In the genomic region with DNA sequence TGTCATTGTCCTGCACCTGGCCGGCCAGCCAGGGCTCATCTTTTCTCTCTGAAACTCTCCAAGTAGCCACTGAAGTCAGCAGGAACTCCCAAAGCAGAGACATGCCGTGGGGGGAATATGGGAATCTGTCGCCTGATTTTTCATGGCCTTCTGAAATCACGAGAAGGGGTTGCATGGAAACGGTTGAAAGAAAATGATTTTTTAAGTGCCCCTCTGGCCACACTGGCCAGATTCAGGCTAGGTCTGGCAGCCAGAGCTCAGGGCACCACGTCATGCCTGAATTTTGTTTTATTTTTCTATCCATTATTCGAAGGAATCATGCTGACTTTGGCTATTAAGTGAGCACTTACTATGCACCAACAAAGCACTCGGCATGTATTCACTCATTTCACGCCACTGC, we compare ENCODE assay signal across 22 cellular contexts.
DNase-seq lines count a peak whose midpoint lies in the region; ATAC-seq, FAIRE-seq and TF ChIP-seq lines count a peak whose summit lies in the region.
"Had no signal": no experiment of that assay in that cellular context is flagged by ENCODE, and none has a peak within 500 bp of the region (broad histone marks: within the 10 kb centered on the region; RNA-seq: fewer than 3 reads in every experiment).

No MANE protein-coding gene starts in this region.

- no peak for TF ChIP-seq CTCF in astrocyte (IDR thresholded peaks at IDR 0.05; ENCODE audit: insufficient read depth, low read depth, low read length)
- no peak for TF ChIP-seq CTCF in neural crest cell (conservative IDR thresholded peaks at IDR 0.05)
- no peak for TF ChIP-seq CTCF in GM20000 (IDR thresholded peaks at IDR 0.05; ENCODE audit: extremely low read depth, missing control alignments)

- peaks cover 16% of the 10 kb centered on the region for H3K4me1 ChIP-seq in ACC112 (ENCODE audit: control insufficient read depth, insufficient read depth, low read length, unreplicated experiment)
- H3K4me1 ChIP-seq in astrocyte (ENCODE audit: insufficient read depth, low read length): peaks cover 16% of the 10 kb centered on the region

- H3K9me3 Mint-ChIP-seq in astrocyte (ENCODE audit: unreplicated experiment) (peaks cover 6% of the 10 kb centered on the region), neural crest cell (peaks cover 6% of the 10 kb centered on the region)
- H3K9me3 Mint-ChIP-seq in activated T-helper 1 cell treated with anti-CD3 and anti-CD28 coated beads, Interleukin-12 subunit alpha, Interleukin-12 subunit beta, Interleukin-2, Interleukin-4 antibody, amounts not matched to agents 30 ng/mL and 10 ng/mL and 1 ng/mL, durations not matched to agents 14 hours and 24 hours and 36 hours: peaks cover 10% of the 10 kb centered on the region

- H4K20me1 ChIP-seq in astrocyte (ENCODE audit: insufficient read depth, low read length): no peaks in the 10 kb centered on the region
- H4K20me1 ChIP-seq: BLaER1 treated with 17β-estradiol and CSF1 and Interleukin-3, amounts not matched to agents 10 nM and 100 nM had no signal

- no peak overlapping the region for H2AFZ ChIP-seq in ACC112 (ENCODE audit: low read length, unreplicated experiment)
- H2AFZ ChIP-seq in astrocyte (ENCODE audit: low read depth, low read length): no peak overlapping the region

- H3K79me2 ChIP-seq in ACC112 (ENCODE audit: control insufficient read depth, insufficient read depth, low read length, unreplicated experiment) (no peaks in the 10 kb centered on the region), astrocyte (ENCODE audit: insufficient read depth, low read length) (no peaks in the 10 kb centered on the region)

- H3K36me3 ChIP-seq in ACC112 (ENCODE audit: insufficient read depth, low read length) (0 out of 2 replicates have a peak, but pooled peaks cover 4% of the 10 kb centered on the region), astrocyte (ENCODE audit: insufficient read depth, low read length) (no peaks in the 10 kb centered on the region)
- H3K36me3 ChIP-seq: BLaER1 treated with 17β-estradiol and CSF1 and Interleukin-3, amounts not matched to agents 10 nM and 100 nM had no signal

- peak overlapping the region; percentile 25; the same call in 1 of the 2 replicates for H3K27ac ChIP-seq in ACC112 (ENCODE audit: low read depth, low read length)
- peak overlapping the region; percentile 75 for H3K27ac ChIP-seq in astrocyte (ENCODE audit: low read depth, low read length)
- H3K27ac ChIP-seq: BLaER1 treated with 17β-estradiol and CSF1 and Interleukin-3, amounts not matched to agents 10 nM and 100 nM; KMS-11 had no signal

- FAIRE-seq in HTR-8/SVneo (lab: Jason Lieb, UNC) (peak; percentile 31), astrocyte (lab: Jason Lieb, UNC) (no peak)
- FAIRE-seq: A204.1, D721Med, HepG2 had no signal

- peak overlapping the region; percentile 77 for H3K4me2 ChIP-seq in astrocyte (ENCODE audit: low read length)
- H3K4me2 ChIP-seq: KMS-11 had no signal

- intact Hi-C loops in activated T-helper 1 cell treated with anti-CD3 and anti-CD28 coated beads, Interleukin-12 subunit alpha, Interleukin-12 subunit beta, Interleukin-2, Interleukin-4 antibody, amounts not matched to agents 30 ng/mL and 10 ng/mL and 1 ng/mL, durations not matched to agents 14 hours and 24 hours and 36 hours (cut with micrococcal nuclease): no loop called here

- H3K27ac Mint-ChIP-seq in astrocyte (ENCODE audit: unreplicated experiment) (no peak overlapping the region), neural crest cell (ENCODE audit: unreplicated experiment) (peak overlapping the region; percentile 48)
- no peak overlapping the region for H3K27ac Mint-ChIP-seq in activated T-helper 1 cell treated with anti-CD3 and anti-CD28 coated beads, Interleukin-12 subunit alpha, Interleukin-12 subunit beta, Interleukin-2, Interleukin-4 antibody, amounts not matched to agents 30 ng/mL and 10 ng/mL and 1 ng/mL, durations not matched to agents 14 hours and 24 hours and 36 hours
- H3K27ac Mint-ChIP-seq: CD8-positive, alpha-beta T cell had no signal

- H3K9me3 ChIP-seq in astrocyte (ENCODE audit: insufficient read depth, low read depth, low read length): peaks cover 6% of the 10 kb centered on the region

- no peak overlapping the region for H3K4me3 Mint-ChIP-seq in astrocyte (ENCODE audit: unreplicated experiment)
- H3K4me3 Mint-ChIP-seq in neural crest cell: no peak overlapping the region
- no peak overlapping the region for H3K4me3 Mint-ChIP-seq in activated T-helper 1 cell treated with anti-CD3 and anti-CD28 coated beads, Interleukin-12 subunit alpha, Interleukin-12 subunit beta, Interleukin-2, Interleukin-4 antibody, amounts not matched to agents 30 ng/mL and 10 ng/mL and 1 ng/mL, durations not matched to agents 14 hours and 24 hours and 36 hours
- H3K4me3 Mint-ChIP-seq: CD8-positive, alpha-beta T cell had no signal

- no peaks in the 10 kb centered on the region for H3K27me3 Mint-ChIP-seq in astrocyte (ENCODE audit: low read depth, unreplicated experiment)
- no peaks in the 10 kb centered on the region for H3K27me3 Mint-ChIP-seq in neural crest cell (ENCODE audit: low read depth)
- peaks cover 5% of the 10 kb centered on the region for H3K27me3 Mint-ChIP-seq in activated T-helper 1 cell treated with anti-CD3 and anti-CD28 coated beads, Interleukin-12 subunit alpha, Interleukin-12 subunit beta, Interleukin-2, Interleukin-4 antibody, amounts not matched to agents 30 ng/mL and 10 ng/mL and 1 ng/mL, durations not matched to agents 14 hours and 24 hours and 36 hours (ENCODE audit: insufficient read depth)

- H3K36me3 Mint-ChIP-seq in astrocyte (ENCODE audit: low read depth, unreplicated experiment) (no peaks in the 10 kb centered on the region), neural crest cell (ENCODE audit: low read depth) (no peaks in the 10 kb centered on the region)
- H3K36me3 Mint-ChIP-seq in activated T-helper 1 cell treated with anti-CD3 and anti-CD28 coated beads, Interleukin-12 subunit alpha, Interleukin-12 subunit beta, Interleukin-2, Interleukin-4 antibody, amounts not matched to agents 30 ng/mL and 10 ng/mL and 1 ng/mL, durations not matched to agents 14 hours and 24 hours and 36 hours (ENCODE audit: low read depth): no peaks in the 10 kb centered on the region
- H3K36me3 Mint-ChIP-seq: CD8-positive, alpha-beta T cell had no signal

- ATAC-seq in GM18867 (IDR thresholded peaks at IDR 0.05; ENCODE audit: unreplicated experiment) (no peak), GM19455 (IDR thresholded peaks at IDR 0.05; ENCODE audit: unreplicated experiment) (no peak)
- ATAC-seq: CD8-positive, alpha-beta T cell had no signal

- no peak for DNase-seq in HTR-8/SVneo (ENCODE audit: insufficient read length, low spot score)
- DNase-seq in astrocyte (ENCODE audit: low read depth): no peak
- DNase-seq in neural crest cell (ENCODE audit: low read depth, low spot score): no peak
- no peak for DNase-seq in activated T-helper 1 cell treated with anti-CD3 and anti-CD28 coated beads, Interleukin-12 subunit alpha, Interleukin-12 subunit beta, Interleukin-2, Interleukin-4 antibody, amounts not matched to agents 30 ng/mL and 10 ng/mL and 1 ng/mL, durations not matched to agents 14 hours and 24 hours and 36 hours (ENCODE audit: low spot score)
- no peak for DNase-seq in GM20000 (ENCODE audit: low spot score)
- DNase-seq: CD8-positive, alpha-beta T cell; GOT3; MV-4-11; NCI-H1417; NCI-H187; NCI-H2227 treated with DMSO at 0.1 percent for 48 hours; NCI-H82; OCI-M1; RPMI8226 had no signal

- peaks cover 8% of the 10 kb centered on the region for H3K4me1 Mint-ChIP-seq in astrocyte (ENCODE audit: low read depth, unreplicated experiment)
- H3K4me1 Mint-ChIP-seq in neural crest cell: peaks cover 15% of the 10 kb centered on the region
- H3K4me1 Mint-ChIP-seq in activated T-helper 1 cell treated with anti-CD3 and anti-CD28 coated beads, Interleukin-12 subunit alpha, Interleukin-12 subunit beta, Interleukin-2, Interleukin-4 antibody, amounts not matched to agents 30 ng/mL and 10 ng/mL and 1 ng/mL, durations not matched to agents 14 hours and 24 hours and 36 hours (ENCODE audit: low read depth): no peaks in the 10 kb centered on the region

- no peak overlapping the region for H3K4me3 ChIP-seq in ACC112 (ENCODE audit: low read depth, low read length)
- H3K4me3 ChIP-seq in astrocyte (ENCODE audit: insufficient read depth, low read depth, low read length): no peak overlapping the region
- H3K4me3 ChIP-seq: BLaER1 treated with 17β-estradiol and CSF1 and Interleukin-3, amounts not matched to agents 10 nM and 100 nM had no signal

- peak overlapping the region; percentile 63 for H3K9ac ChIP-seq in astrocyte (ENCODE audit: low read length)
- H3K9ac ChIP-seq: BLaER1 treated with 17β-estradiol and CSF1 and Interleukin-3, amounts not matched to agents 10 nM and 100 nM; KMS-11 had no signal

- H3K27me3 ChIP-seq in ACC112 (ENCODE audit: insufficient read depth, low read length) (no peaks in the 10 kb centered on the region), astrocyte (ENCODE audit: insufficient read depth, low read length) (no peaks in the 10 kb centered on the region)
- H3K27me3 ChIP-seq: BLaER1 treated with 17β-estradiol and CSF1 and Interleukin-3, amounts not matched to agents 10 nM and 100 nM had no signal
